Comparison of ENCODE assay signal across 18 cellular contexts in the genomic region with DNA sequence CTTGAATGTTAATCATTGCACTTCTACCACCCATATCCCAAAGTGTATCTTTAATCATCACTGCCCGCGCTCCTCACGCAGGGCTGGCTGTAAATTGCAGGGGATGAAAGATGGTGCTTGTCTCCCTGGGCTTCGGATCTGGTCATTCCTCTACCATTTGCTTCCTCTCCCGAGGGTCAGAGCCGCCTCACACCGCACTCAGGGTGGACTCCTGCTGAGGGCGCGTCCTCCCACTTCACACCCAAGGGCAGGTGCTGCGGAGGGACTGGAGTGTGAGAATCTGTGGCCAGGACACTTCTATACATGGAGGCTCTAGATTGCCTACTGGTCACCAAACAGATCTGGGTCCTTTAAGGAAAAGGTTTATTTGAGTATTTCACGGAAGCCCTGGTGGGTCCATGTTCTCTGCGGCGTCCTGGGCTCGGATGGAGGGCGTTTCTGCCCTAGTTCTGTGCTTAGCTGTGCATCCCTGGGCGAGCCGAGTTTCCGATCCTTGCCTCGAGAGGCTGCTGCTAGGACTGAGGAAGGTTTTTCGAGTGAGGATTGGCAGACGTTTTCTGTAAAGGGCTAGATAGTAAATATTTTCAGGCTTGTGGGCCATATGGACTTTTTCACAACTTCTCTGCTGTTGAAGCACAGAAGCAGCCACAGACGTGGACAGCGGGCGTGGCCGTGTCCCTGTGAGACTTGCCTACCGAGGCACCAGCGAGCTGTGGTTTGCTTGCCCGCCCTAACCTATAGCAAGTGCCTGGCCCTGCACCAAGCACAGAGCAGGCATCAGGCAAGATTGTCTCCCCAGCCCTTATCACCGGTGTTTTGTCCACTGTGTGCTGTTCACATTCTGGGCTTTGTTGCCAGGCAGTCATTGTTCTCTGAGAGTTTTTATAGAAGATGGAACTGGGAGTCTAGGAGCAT.
DNase-seq lines count a peak whose midpoint lies in the region; ATAC-seq and TF ChIP-seq lines count a peak whose summit lies in the region.
"Had no signal": no experiment of that assay in that cellular context is flagged by ENCODE, and none has a peak within 500 bp of the region (broad histone marks: within the 10 kb centered on the region; RNA-seq: fewer than 3 reads in every experiment).

No MANE protein-coding gene starts in this region.

- H3K4me3 Mint-ChIP-seq in activated naive CD4-positive, alpha-beta T cell treated with anti-CD3 and anti-CD28 coated beads, Interleukin-2, amount 10 ng/mL, durations not matched to agents 7 days and 5 days: no peak overlapping the region
- no peak overlapping the region for H3K4me3 Mint-ChIP-seq in central memory CD8-positive, alpha-beta T cell

- peak overlapping the region; percentile 13 for H3K27ac Mint-ChIP-seq in activated naive CD4-positive, alpha-beta T cell treated with anti-CD3 and anti-CD28 coated beads, Interleukin-2, amount 10 ng/mL, durations not matched to agents 7 days and 5 days
- H3K27ac Mint-ChIP-seq in central memory CD8-positive, alpha-beta T cell (ENCODE audit: low read depth): peak overlapping the region; percentile 49

- no peak for ATAC-seq in central memory CD8-positive, alpha-beta T cell (replicated peaks; ENCODE audit: extremely low read depth, poor library complexity, severe bottlenecking)
- ATAC-seq in left ventricle myocardium superior (peak; percentile 21), body of pancreas (no peak)
- ATAC-seq: K562 had no signal

- H3K27me3 ChIP-seq in body of pancreas: no peaks in the 10 kb centered on the region

- peaks cover 2% of the 10 kb centered on the region for H3K36me3 Mint-ChIP-seq in activated naive CD4-positive, alpha-beta T cell treated with anti-CD3 and anti-CD28 coated beads, Interleukin-2, amount 10 ng/mL, durations not matched to agents 7 days and 5 days
- peaks cover 16% of the 10 kb centered on the region for H3K36me3 Mint-ChIP-seq in central memory CD8-positive, alpha-beta T cell (ENCODE audit: insufficient read depth)

- H3K9me3 Mint-ChIP-seq in activated naive CD4-positive, alpha-beta T cell treated with anti-CD3 and anti-CD28 coated beads, Interleukin-2, amount 10 ng/mL, durations not matched to agents 7 days and 5 days: no peaks in the 10 kb centered on the region
- H3K9me3 Mint-ChIP-seq in central memory CD8-positive, alpha-beta T cell: no peaks in the 10 kb centered on the region
- H3K9me3 Mint-ChIP-seq: CD4-positive, alpha-beta memory T cell had no signal

- WGBS in body of pancreas, 2 donors: 89 to 91% methylated on average over 24 to 29 of the region's 29 CpGs

- CTCF ChIA-PET in activated naive CD4-positive, alpha-beta T cell treated with anti-CD3 and anti-CD28 coated beads, Interleukin-2, amount 10 ng/mL, durations not matched to agents 7 days and 5 days (lab: Charles Lee): no interaction called here

- no peaks in the 10 kb centered on the region for H3K36me3 ChIP-seq in body of pancreas (replicated peaks in 1 of 2; ENCODE audit: insufficient read depth in 1 of 2, low read depth in 2 of 2)

- peaks cover 10% of the 10 kb centered on the region for H3K4me1 Mint-ChIP-seq in activated naive CD4-positive, alpha-beta T cell treated with anti-CD3 and anti-CD28 coated beads, Interleukin-2, amount 10 ng/mL, durations not matched to agents 7 days and 5 days
- H3K4me1 Mint-ChIP-seq in central memory CD8-positive, alpha-beta T cell: peaks cover 74% of the 10 kb centered on the region

- DNase-seq in activated naive CD4-positive, alpha-beta T cell treated with anti-CD3 and anti-CD28 coated beads, Interleukin-2, amount 10 ng/mL, durations not matched to agents 7 days and 5 days: no peak
- DNase-seq in activated naive CD4-positive, alpha-beta T cell treated with anti-CD3 and anti-CD28 coated beads, Interleukin-2, amount 50 U/mL, for 16 hours: no peak
- DNase-seq in central memory CD8-positive, alpha-beta T cell (ENCODE audit: low spot score in 2 of 2): no peak
- DNase-seq in left ventricle myocardium superior: peak; percentile 22
- DNase-seq in posterior vena cava (ENCODE audit: low spot score): peak; percentile 78
- no peak for DNase-seq in coronary artery (ENCODE audit: low spot score)
- DNase-seq in body of pancreas: no peak
- no peak for DNase-seq in LoVo (ENCODE audit: low spot score)
- DNase-seq: Calu3; CD4-positive, alpha-beta memory T cell; DMS53; NCI-H1436; NCI-H2029; NCI-H2171; NCI-H446 treated with DMSO at 0.1 percent for 48 hours; OCI-M1 had no signal

- H3K27me3 Mint-ChIP-seq in activated naive CD4-positive, alpha-beta T cell treated with anti-CD3 and anti-CD28 coated beads, Interleukin-2, amount 10 ng/mL, durations not matched to agents 7 days and 5 days: no peaks in the 10 kb centered on the region
- no peaks in the 10 kb centered on the region for H3K27me3 Mint-ChIP-seq in central memory CD8-positive, alpha-beta T cell
- H3K27me3 Mint-ChIP-seq: CD4-positive, alpha-beta memory T cell had no signal

- no peak overlapping the region for H3K4me3 ChIP-seq in coronary artery
- H3K4me3 ChIP-seq in body of pancreas: no peak overlapping the region
- H3K4me3 ChIP-seq: K562 had no signal

- H3K27ac ChIP-seq in coronary artery (no peak overlapping the region), body of pancreas (no peak overlapping the region)
- H3K27ac ChIP-seq: HL-60 had no signal

- intact Hi-C loops in left ventricle myocardium superior (cut with micrococcal nuclease) (no loop called here), posterior vena cava (cut with DNase I) (no loop called here), body of pancreas (cut with DNase I) (no loop called here)

- H3K4me1 ChIP-seq in body of pancreas: peaks cover 15% of the 10 kb centered on the region

- TF ChIP-seq CTCF in coronary artery (IDR thresholded peaks at IDR 0.05) (no peak), body of pancreas (IDR thresholded peaks at IDR 0.05) (no peak)

- no peaks in the 10 kb centered on the region for H3K9me3 ChIP-seq in body of pancreas

- TF ChIP-seq POLR2A in body of pancreas (IDR thresholded peaks at IDR 0.05): no peak

Comparison
In these comparisons a context has a peak if more than half of its experiments do, and no peak if none do; other contexts are left out.
1. DNase-seq: peak in left ventricle myocardium superior (single experiment) and posterior vena cava (single experiment); none in activated naive CD4-positive, alpha-beta T cell treated with anti-CD3 and anti-CD28 coated beads, Interleukin-2, amount 10 ng/mL, durations not matched to agents 7 days and 5 days (single experiment), activated naive CD4-positive, alpha-beta T cell treated with anti-CD3 and anti-CD28 coated beads, Interleukin-2, amount 50 U/mL, for 16 hours (single experiment), central memory CD8-positive, alpha-beta T cell (0 of 2), coronary artery (single experiment), body of pancreas (0 of 4) and LoVo (single experiment).